In the genomic region with DNA sequence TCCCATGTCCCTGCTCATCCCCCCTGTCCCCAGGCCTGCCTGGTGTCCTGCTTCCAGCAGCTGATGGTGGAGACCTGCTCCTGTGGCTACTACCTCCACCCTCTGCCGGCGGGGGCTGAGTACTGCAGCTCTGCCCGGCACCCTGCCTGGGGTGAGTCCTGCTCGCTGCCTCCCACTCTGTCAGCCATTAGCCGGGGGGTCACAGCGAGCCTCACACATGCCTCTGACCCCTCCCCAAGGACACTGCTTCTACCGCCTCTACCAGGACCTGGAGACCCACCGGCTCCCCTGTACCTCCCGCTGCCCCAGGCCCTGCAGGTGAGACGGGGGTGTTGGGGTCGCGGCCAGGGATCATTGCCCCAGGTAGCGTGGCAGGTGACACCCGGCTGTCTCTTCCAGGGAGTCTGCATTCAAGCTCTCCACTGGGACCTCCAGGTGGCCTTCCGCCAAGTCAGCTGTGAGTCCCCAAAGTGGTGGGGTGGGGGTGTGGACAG, we compare ENCODE assay signal across 9 cellular contexts. TPM values are rescaled to one million over a fixed set of nuclear protein-coding genes. Genes with fewer than 3 reads are reported as not detected.
A peak's percentile ranks its signal among the peaks of the same experiment; 100 is the strongest.
DNase-seq lines count a peak whose midpoint lies in the region; ATAC-seq, FAIRE-seq and TF ChIP-seq lines count a peak whose summit lies in the region.
"Had no signal": no experiment of that assay in that cellular context is flagged by ENCODE, and none has a peak within 500 bp of the region (broad histone marks: within the 10 kb centered on the region; RNA-seq: fewer than 3 reads in every experiment).

No MANE protein-coding gene starts in this region.

- H3K27me3 ChIP-seq in HL-60 (ENCODE audit: insufficient read depth, poor library complexity, severe bottlenecking) (no peaks in the 10 kb centered on the region), astrocyte (ENCODE audit: insufficient read depth, low read length) (no peaks in the 10 kb centered on the region)

- no peaks in the 10 kb centered on the region for H3K9me3 ChIP-seq in astrocyte (ENCODE audit: insufficient read depth, low read depth, low read length)

- H3K9me3 Mint-ChIP-seq in astrocyte (ENCODE audit: unreplicated experiment) = no peaks in the 10 kb centered on the region

- no peaks in the 10 kb centered on the region for H3K79me2 ChIP-seq in astrocyte (ENCODE audit: insufficient read depth, low read length)

- H3K4me1 Mint-ChIP-seq in astrocyte (ENCODE audit: low read depth, unreplicated experiment) = no peaks in the 10 kb centered on the region

- H3K27me3 Mint-ChIP-seq in astrocyte (ENCODE audit: low read depth, unreplicated experiment) = peaks cover 2% of the 10 kb centered on the region

- no peak overlapping the region for H2AFZ ChIP-seq in astrocyte (ENCODE audit: low read depth, low read length)

- TF ChIP-seq CTCF in HL-60 (IDR thresholded peaks at IDR 0.05; ENCODE audit: insufficient read depth, low read length) = peak; percentile 47
- TF ChIP-seq CTCF in astrocyte (IDR thresholded peaks at IDR 0.05; ENCODE audit: insufficient read depth, low read depth, low read length) = peak; percentile 26

- no peaks in the 10 kb centered on the region for H3K4me1 ChIP-seq in astrocyte (ENCODE audit: insufficient read depth, low read length)

- no peak overlapping the region for H3K27ac ChIP-seq in HL-60 (replicated peaks)
- H3K27ac ChIP-seq in astrocyte (ENCODE audit: low read depth, low read length) = no peak overlapping the region

- H3K4me3 ChIP-seq in HL-60 (replicated peaks; ENCODE audit: insufficient read depth, low read length) (no peak overlapping the region), astrocyte (ENCODE audit: insufficient read depth, low read depth, low read length) (no peak overlapping the region)

- no peak overlapping the region for H3K27ac Mint-ChIP-seq in astrocyte (ENCODE audit: unreplicated experiment)

- H3K4me2 ChIP-seq in astrocyte (ENCODE audit: low read length) = no peak overlapping the region

- no peak overlapping the region for H3K9ac ChIP-seq in astrocyte (ENCODE audit: low read length)

- H3K36me3 Mint-ChIP-seq in astrocyte (ENCODE audit: low read depth, unreplicated experiment) = no peaks in the 10 kb centered on the region

- no peaks in the 10 kb centered on the region for H3K36me3 ChIP-seq in astrocyte (ENCODE audit: insufficient read depth, low read length)

- ATAC-seq in HG02884 (IDR thresholded peaks at IDR 0.05; ENCODE audit: unreplicated experiment) = no peak
- ATAC-seq in HG02798 (IDR thresholded peaks at IDR 0.05; ENCODE audit: poor library complexity, unreplicated experiment) = no peak

- FAIRE-seq in astrocyte (lab: Jason Lieb, UNC) = no peak
- FAIRE-seq: frontal cortex had no signal

- H3K4me3 Mint-ChIP-seq in astrocyte (ENCODE audit: unreplicated experiment) = no peak overlapping the region

- H4K20me1 ChIP-seq in astrocyte (ENCODE audit: insufficient read depth, low read length) = peaks cover 8% of the 10 kb centered on the region

- DNase-seq in CD1c-positive myeloid dendritic cell (ENCODE audit: extremely low spot score) (peak; percentile 57), HL-60 (ENCODE audit: low read depth in 1 of 2, low spot score in 1 of 2) (peak in 1 of 2 experiments; percentile 73), T-helper 1 cell (peak in 4 of 5 donors; percentile 31 to 63 (median 43)), astrocyte (ENCODE audit: low read depth) (no peak), iris pigment epithelial cell (ENCODE audit: low read depth) (peak; percentile 34)
- peak; percentile 46 to 50 (median 48) for DNase-seq in stimulated activated CD4-positive, alpha-beta T cell treated with anti-CD3 and anti-CD28 coated beads, TNF-alpha, amount 100 ng/mL, for 4 hours (ENCODE audit: low read depth in 3 of 3)

RNA-seq across cellular contexts. Expression of gene SCNN1D, which starts 10.0 kb away (rescaled TPM):
- total RNA-seq in astrocyte = 4.4 and 5.0 TPM in 2 replicates

RNA-seq across cellular contexts. Expression of gene UBE2J2, which starts 16.6 kb away (rescaled TPM):
- 58.7 and 67.4 TPM in 2 replicates for total RNA-seq in astrocyte

RNA-seq across cellular contexts. Expression of gene ACAP3, which starts 17.4 kb away (rescaled TPM):
- 60.2 and 64.0 TPM in 2 replicates for total RNA-seq in astrocyte

RNA-seq across cellular contexts. Expression of gene PUSL1, which starts 18.1 kb away (rescaled TPM):
- total RNA-seq in astrocyte = 28.0 and 29.4 TPM in 2 replicates

RNA-seq across cellular contexts. Expression of gene INTS11, which starts 34.2 kb away (rescaled TPM):
- 75.9 and 84.8 TPM in 2 replicates for total RNA-seq in astrocyte
